20 cellular contexts compared by ENCODE assay signal in the genomic region with DNA sequence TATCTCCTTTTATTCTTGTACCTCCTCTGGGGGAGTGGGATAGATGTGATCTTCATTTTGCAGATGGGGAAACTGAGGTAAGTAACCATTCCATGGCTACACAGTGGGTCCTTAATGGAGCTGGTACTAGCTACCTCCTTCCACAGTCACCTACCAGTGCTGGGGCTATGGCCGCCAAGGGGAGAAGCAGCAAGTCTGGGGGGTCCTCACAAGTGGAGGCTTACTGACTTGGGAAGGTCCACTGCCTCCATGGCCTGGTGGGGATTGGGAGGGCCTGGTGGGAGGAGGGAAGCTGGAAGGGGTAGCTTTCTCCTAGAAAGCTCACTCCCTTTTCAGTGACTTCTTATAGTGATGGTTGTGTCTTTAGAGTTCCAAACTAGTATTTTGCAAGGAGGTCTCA.
"Had no signal": no experiment of that assay in that cellular context is flagged by ENCODE, and none has a peak within 500 bp of the region (broad histone marks: within the 10 kb centered on the region; RNA-seq: fewer than 3 reads in every experiment).

No MANE protein-coding gene starts in this region.

- H3K27ac ChIP-seq: coronary artery, gastrocnemius medialis, heart left ventricle, left ventricle myocardium inferior, neutrophil, pancreas, thyroid gland had no signal

- ATAC-seq: activated CD8-positive, alpha-beta T cell treated with anti-CD3 and anti-CD28 coated beads for 36 hours; activated naive CD8-positive, alpha-beta T cell treated with anti-CD3 and anti-CD28 coated beads, Interleukin-2, amount 50 U/mL, for 24 hours; gastrocnemius medialis; heart left ventricle; pancreas; T-cell had no signal

- H3K9ac ChIP-seq: SK-N-SH had no signal

- DNase-seq: activated B cell treated with CpG ODN at 0.5 μM for 24 hours; activated CD4-positive, alpha-beta T cell treated with anti-CD3 and anti-CD28 coated beads for 4 hours; activated CD8-positive, alpha-beta T cell treated with anti-CD3 and anti-CD28 coated beads for 36 hours; activated naive CD4-positive, alpha-beta T cell treated with Interleukin-2 at 50 U/mL for 16 hours; activated naive CD8-positive, alpha-beta T cell treated with anti-CD3 and anti-CD28 coated beads, Interleukin-2, amount 50 U/mL, for 24 hours; anterior cingulate cortex; central memory CD4-positive, alpha-beta T cell; gastrocnemius medialis; kidney; left ventricle myocardium inferior; naive B cell; SHP77 treated with DMSO at 0.1 percent for 48 hours; SK-N-SH; stimulated activated naive CD4-positive, alpha-beta T cell; T-cell; thyroid gland had no signal

- H3K9me3 ChIP-seq: gastrocnemius medialis, heart left ventricle, left ventricle myocardium inferior, neutrophil, pancreas, SK-N-SH, thyroid gland had no signal

- H3K27me3 ChIP-seq: gastrocnemius medialis, pancreas, thyroid gland had no signal

- H3K4me2 ChIP-seq: SK-N-SH had no signal

- H3K4me1 ChIP-seq: pancreas had no signal

- H3K36me3 ChIP-seq: gastrocnemius medialis, heart left ventricle, left ventricle myocardium inferior, neutrophil, pancreas, thyroid gland had no signal

- H3K4me3 ChIP-seq: coronary artery, gastrocnemius medialis, heart left ventricle, left ventricle myocardium inferior, pancreas, thyroid gland had no signal
